ENCODE assay signal across 8 cellular contexts in the genomic region with DNA sequence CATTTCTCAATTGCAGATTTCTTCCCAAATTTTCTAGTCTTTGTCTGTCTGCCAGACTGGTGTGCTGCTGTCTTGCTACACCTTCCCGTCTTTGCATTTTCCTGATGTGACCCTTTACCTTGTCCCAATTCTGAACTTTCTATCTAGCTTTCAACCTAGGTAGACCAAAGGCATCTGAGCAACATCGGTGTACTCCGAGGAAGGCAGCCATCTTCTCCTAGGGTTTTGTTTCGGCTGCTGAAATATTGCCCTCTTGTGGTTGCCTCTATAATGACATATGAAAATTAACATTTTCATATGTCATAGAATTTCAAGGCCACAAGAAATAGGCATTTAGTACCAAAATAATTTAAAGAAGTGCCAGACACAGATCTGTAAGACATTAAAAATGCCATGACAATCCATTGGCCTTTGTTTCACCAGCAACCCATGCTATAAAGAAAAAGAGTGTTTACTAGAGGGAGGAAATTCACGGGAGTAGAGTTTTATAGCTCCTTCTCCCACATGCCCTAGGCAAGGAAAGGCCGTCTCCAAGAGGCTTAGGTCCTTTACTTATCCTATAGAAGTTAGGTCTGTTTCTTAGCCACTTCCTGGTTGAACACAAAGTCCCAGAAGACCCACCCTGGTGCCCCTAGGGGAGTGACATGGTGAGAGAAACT. TPM values are rescaled to one million over a fixed set of nuclear protein-coding genes. Genes with fewer than 3 reads are reported as not detected.
DNase-seq lines count a peak whose midpoint lies in the region; ATAC-seq and TF ChIP-seq lines count a peak whose summit lies in the region.

No MANE protein-coding gene starts in this region.

- H3K4me3 ChIP-seq in parathyroid adenoma (ENCODE audit: low read depth, low read length) (peak overlapping the region; percentile 25), MG63 (no peak overlapping the region)

- H3K36me3 ChIP-seq in parathyroid adenoma (ENCODE audit: control insufficient read depth, insufficient read depth, low read length), result no peaks in the 10 kb centered on the region
- no peaks in the 10 kb centered on the region for H3K36me3 ChIP-seq in MG63

- ATAC-seq in HG02885 (IDR thresholded peaks at IDR 0.05; ENCODE audit: poor library complexity, unreplicated experiment) (peak; percentile 74), foreskin keratinocyte (peak; percentile 64)

- in situ Hi-C loops in ACHN (cut with HindIII; ENCODE audit: low pct_ligation_motif_present, low pct_unique_long_range_greater_than_20kb, low sequenced_read_pairs), result no loop called here

- H3K27me3 ChIP-seq in foreskin keratinocyte, result peaks cover 12% of the 10 kb centered on the region
- no peaks in the 10 kb centered on the region for H3K27me3 ChIP-seq in parathyroid adenoma (ENCODE audit: control insufficient read depth, insufficient read depth, low read length)
- no peaks in the 10 kb centered on the region for H3K27me3 ChIP-seq in MG63

- peak overlapping the region; percentile 52 for H3K4me2 ChIP-seq in parathyroid adenoma (ENCODE audit: low read length)

- no peaks in the 10 kb centered on the region for H3K4me1 ChIP-seq in foreskin keratinocyte
- no peaks in the 10 kb centered on the region for H3K4me1 ChIP-seq in parathyroid adenoma

- peak; percentile 64 for TF ChIP-seq CTCF in GM12873 (IDR thresholded peaks at IDR 0.05; ENCODE audit: insufficient read depth, low read depth, low read length, missing control alignments)
- peak; percentile 83 for TF ChIP-seq CTCF in foreskin keratinocyte (conservative IDR thresholded peaks at IDR 0.05)
- TF ChIP-seq CTCF in parathyroid adenoma (IDR thresholded peaks at IDR 0.05), result peak; percentile 89

- no peaks in the 10 kb centered on the region for H3K79me2 ChIP-seq in parathyroid adenoma

- H3K9me3 ChIP-seq in parathyroid adenoma (ENCODE audit: control insufficient read depth, low read length) (no peaks in the 10 kb centered on the region), MG63 (no peaks in the 10 kb centered on the region)

- DNase-seq in ACHN (peak; percentile 59), NCI-H774 (lab: John Stamatoyannopoulos, UW) (peak; percentile 13), foreskin keratinocyte (peak in 1 of 2 donors; percentile 18), MG63 (no peak)
- peak; percentile 36 for DNase-seq in activated T-cell treated with anti-CD3 and anti-CD28 coated beads, Interleukin-2, amount 50 U/mL, for 48 hours

- H3K9ac ChIP-seq in parathyroid adenoma, result no peak overlapping the region

- peak overlapping the region; percentile 81 for H2AFZ ChIP-seq in parathyroid adenoma

- H3K27ac ChIP-seq in foreskin keratinocyte (no peak overlapping the region), parathyroid adenoma (no peak overlapping the region)

RNA-seq across cellular contexts. Expression of gene OR9A2, which starts 23.4 kb away (rescaled TPM):
- total RNA-seq in foreskin keratinocyte, result not detected in 2 replicates
- polyA plus RNA-seq in foreskin keratinocyte, result not detected in 2 replicates
- total RNA-seq in MG63 (2014; rRNA removed; shearing (Covaris generic); ENCODE audit: low replicate concordance), result not detected in 2 replicates

RNA-seq across cellular contexts. Expression of gene KEL, which starts 41.4 kb away (rescaled TPM):
- not detected in 2 replicates for total RNA-seq in foreskin keratinocyte
- polyA plus RNA-seq in foreskin keratinocyte, result 0.04 TPM in 1 of 2 replicates, not detected in the other
- not detected in 2 replicates for total RNA-seq in MG63 (2014; rRNA removed; shearing (Covaris generic); ENCODE audit: low replicate concordance)

RNA-seq across cellular contexts. Expression of gene OR6V1, which starts 48.6 kb away (rescaled TPM):
- not detected in 2 replicates for total RNA-seq in foreskin keratinocyte
- not detected in 2 replicates for polyA plus RNA-seq in foreskin keratinocyte
- total RNA-seq in MG63 (2014; rRNA removed; shearing (Covaris generic); ENCODE audit: low replicate concordance), result not detected in 2 replicates
